In genomic region chr4:5162909-5163508, GRCh38 we compare ENCODE assay signal across 22 cellular contexts.
A peak's percentile ranks its signal among the peaks of the same experiment; 100 is the strongest.
DNase-seq lines count a peak whose midpoint lies in the region; ATAC-seq and TF ChIP-seq lines count a peak whose summit lies in the region.
"Had no signal": no experiment of that assay in that cellular context is flagged by ENCODE, and none has a peak within 500 bp of the region (broad histone marks: within the 10 kb centered on the region; RNA-seq: fewer than 3 reads in every experiment).

No MANE protein-coding gene starts in this region.

- intact Hi-C loops in body of pancreas (cut with DNase I) = no loop called here

- H3K36me3 Mint-ChIP-seq in progenitor cell of endocrine pancreas (ENCODE audit: insufficient read depth) = no peaks in the 10 kb centered on the region
- H3K36me3 Mint-ChIP-seq: CD4-positive, CD25-positive, alpha-beta regulatory T cell had no signal

- H3K4me1 ChIP-seq in body of pancreas = peaks cover 1% of the 10 kb centered on the region
- H3K4me1 ChIP-seq: HAP-1 had no signal

- no peaks in the 10 kb centered on the region for H3K36me3 ChIP-seq in body of pancreas (replicated peaks in 1 of 2; ENCODE audit: insufficient read depth in 1 of 2, low read depth in 2 of 2)
- H3K36me3 ChIP-seq: BLaER1, HAP-1 had no signal

- POLR2A ChIA-PET in HEK293T (lab: Yijun Ruan, JAX) = no interaction called here

- ATAC-seq in body of pancreas (peak; percentile 21), GM21717 (IDR thresholded peaks at IDR 0.05; ENCODE audit: unreplicated experiment) (no peak)
- ATAC-seq: Panc1 had no signal

- peak; percentile 19 for DNase-seq in activated CD8-positive, alpha-beta memory T cell treated with anti-CD3 and anti-CD28 coated beads for 24 hours
- DNase-seq in activated CD8-positive, alpha-beta memory T cell treated with anti-CD3 and anti-CD28 coated beads, Interleukin-2, amount 50 U/mL, for 48 hours = no peak
- DNase-seq in HEK293T (ENCODE audit: extremely low spot score) (peak; percentile 4), body of pancreas (no peak), progenitor cell of endocrine pancreas (ENCODE audit: low spot score, unreplicated experiment) (no peak), islet precursor cell (no peak), NCI-H774 (lab: John Stamatoyannopoulos, UW) (no peak)
- DNase-seq: 8988T; CD4-positive, CD25-positive, alpha-beta regulatory T cell; NCI-H1092 treated with DMSO at 0.1 percent for 48 hours; NCI-H1436; NCI-H187; NCI-H2081 treated with DMSO at 0.1 percent for 48 hours; NCI-H2171 treated with DMSO at 0.1 percent for 48 hours; NCI-H446; NCI-H524 treated with DMSO at 0.1 percent for 48 hours; SHP77 had no signal

- no peak for TF ChIP-seq POLR2A in body of pancreas (IDR thresholded peaks at IDR 0.05)

- H3K4me1 Mint-ChIP-seq in progenitor cell of endocrine pancreas (ENCODE audit: low read depth) = peaks cover 9% of the 10 kb centered on the region
- H3K4me1 Mint-ChIP-seq: CD4-positive, CD25-positive, alpha-beta regulatory T cell had no signal

- peak overlapping the region; percentile 34 for H3K27ac Mint-ChIP-seq in progenitor cell of endocrine pancreas

- 40 to 45% methylated on average over 6 of the region's 6 CpGs for WGBS in body of pancreas, 2 donors

- peaks cover 21% of the 10 kb centered on the region for H3K27me3 Mint-ChIP-seq in progenitor cell of endocrine pancreas
- H3K27me3 Mint-ChIP-seq: CD4-positive, CD25-positive, alpha-beta regulatory T cell had no signal

- TF ChIP-seq CTCF in body of pancreas (IDR thresholded peaks at IDR 0.05) (no peak), progenitor cell of endocrine pancreas (IDR thresholded peaks at IDR 0.05; ENCODE audit: unreplicated experiment) (no peak)

- no peaks in the 10 kb centered on the region for H3K9me3 ChIP-seq in body of pancreas
- H3K9me3 ChIP-seq: BLaER1, HAP-1 had no signal

- H3K4me3 ChIP-seq in body of pancreas = no peak overlapping the region
- H3K4me3 ChIP-seq: BLaER1, HAP-1 had no signal

- H3K9me3 Mint-ChIP-seq in progenitor cell of endocrine pancreas (ENCODE audit: low read depth) = no peaks in the 10 kb centered on the region

- no peak overlapping the region for H3K27ac ChIP-seq in body of pancreas
- H3K27ac ChIP-seq: BLaER1, RWPE1 had no signal

- CTCF ChIA-PET in HEK293T (lab: Yijun Ruan, JAX) = no interaction called here

- no peak overlapping the region for H3K4me3 Mint-ChIP-seq in progenitor cell of endocrine pancreas (ENCODE audit: low read depth)
- H3K4me3 Mint-ChIP-seq: CD4-positive, CD25-positive, alpha-beta regulatory T cell had no signal

- H3K27me3 ChIP-seq in body of pancreas = no peaks in the 10 kb centered on the region
- H3K27me3 ChIP-seq: BLaER1 had no signal

TF ChIP-seq in HEK293T, 16 proteins besides CTCF, POLR2A, EP300 and RAD21:
- TF ChIP-seq SP1 (IDR thresholded peaks at IDR 0.05) = no peak
- TF ChIP-seq ELF4 (IDR thresholded peaks at IDR 0.05) = no peak
- no peak for TF ChIP-seq HDGF (IDR thresholded peaks at IDR 0.05; ENCODE audit: borderline replicate concordance)
- TF ChIP-seq SUZ12 (IDR thresholded peaks at IDR 0.05) = no peak
- no peak for TF ChIP-seq LEF1 (IDR thresholded peaks at IDR 0.05; ENCODE audit: borderline replicate concordance)
- no peak for TF ChIP-seq NFRKB (IDR thresholded peaks at IDR 0.05)
- TF ChIP-seq TARDBP (IDR thresholded peaks at IDR 0.05) = no peak
- TF ChIP-seq ZNF384 (IDR thresholded peaks at IDR 0.05) = no peak
- TF ChIP-seq FOXM1 (IDR thresholded peaks at IDR 0.05; ENCODE audit: borderline replicate concordance) = no peak
- no peak for TF ChIP-seq L3MBTL2 (conservative IDR thresholded peaks at IDR 0.05)
- no peak for TF ChIP-seq PKNOX1 (IDR thresholded peaks at IDR 0.05)
- TF ChIP-seq FOXA1 (IDR thresholded peaks at IDR 0.05) = no peak
- TF ChIP-seq FOXK2 (IDR thresholded peaks at IDR 0.05) = no peak
- TF ChIP-seq ARNT (IDR thresholded peaks at IDR 0.05) = no peak
- no peak for TF ChIP-seq BHLHE40 (IDR thresholded peaks at IDR 0.05; ENCODE audit: borderline replicate concordance)
- no peak for TF ChIP-seq CTBP1 (IDR thresholded peaks at IDR 0.05; ENCODE audit: borderline replicate concordance)

Comparison
In these comparisons a context has a peak if more than half of its experiments do, and no peak if none do; other contexts are left out.
1. DNase-seq: peak in activated CD8-positive, alpha-beta memory T cell treated with anti-CD3 and anti-CD28 coated beads for 24 hours (single experiment) and HEK293T (single experiment); none in activated CD8-positive, alpha-beta memory T cell treated with anti-CD3 and anti-CD28 coated beads, Interleukin-2, amount 50 U/mL, for 48 hours (single experiment), body of pancreas (0 of 4), progenitor cell of endocrine pancreas (single experiment), islet precursor cell (single experiment) and NCI-H774 (single experiment).